In the genomic region with DNA sequence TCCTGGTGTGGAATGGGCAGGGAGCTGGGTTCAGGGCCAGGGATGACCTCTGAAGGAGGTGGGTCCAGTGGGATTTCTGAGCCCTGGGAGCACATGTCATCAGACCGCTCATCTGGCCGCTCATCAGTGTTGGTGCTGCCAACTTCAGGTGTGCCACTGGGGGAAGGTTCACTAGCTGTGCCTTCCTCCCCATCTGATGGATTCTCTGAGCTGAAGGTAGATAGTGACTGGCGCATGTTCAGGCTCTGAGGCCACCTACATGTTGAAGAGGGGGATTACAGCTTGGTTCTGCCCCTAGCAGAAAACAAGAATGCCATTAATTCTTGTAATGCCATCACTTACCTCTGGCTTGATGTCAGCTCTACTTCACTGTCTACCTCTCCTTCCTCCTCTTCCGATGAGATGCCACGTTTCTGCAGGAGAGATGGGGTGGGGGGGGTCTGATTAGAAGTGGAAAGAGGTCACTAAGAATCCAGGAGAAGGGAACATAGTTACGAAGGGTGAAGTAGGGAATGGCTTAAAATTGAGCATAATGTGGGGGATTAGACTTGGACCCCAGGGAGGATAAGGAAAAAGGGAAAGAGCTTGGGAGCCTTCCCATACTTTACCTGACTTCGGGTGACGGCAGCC, we compare ENCODE assay signal across 12 cellular contexts. TPM values are rescaled to one million over a fixed set of nuclear protein-coding genes. Genes with fewer than 3 reads are reported as not detected.
DNase-seq lines count a peak whose midpoint lies in the region; ATAC-seq, FAIRE-seq and TF ChIP-seq lines count a peak whose summit lies in the region.
"Had no signal": no experiment of that assay in that cellular context is flagged by ENCODE, and none has a peak within 500 bp of the region (broad histone marks: within the 10 kb centered on the region; RNA-seq: fewer than 3 reads in every experiment).

No MANE protein-coding gene starts in this region.

- H3K36me3 ChIP-seq in CD4-positive, CD25-positive, alpha-beta regulatory T cell (ENCODE audit: control insufficient read depth, insufficient read depth, low read length): peaks cover 78% of the 10 kb centered on the region
- H3K36me3 ChIP-seq in HEK293 (ENCODE audit: control insufficient read depth in 2 of 2, insufficient read depth in 1 of 2, low read length in 2 of 2): peaks cover 33 to 96% of the 10 kb centered on the region in 2 experiments

- CTCF ChIA-PET in HEK293 (lab: Yijun Ruan, JAX): interaction anchor here (0.6 to 2.0 kb wide), 13 partner anchors 8 to 1297 kb away, joined by 3 to 16 read pairs (median 3); partner anchors contain the start of gene AAAS

- peak; percentile 29 to 42 for ATAC-seq in CD4-positive, CD25-positive, alpha-beta regulatory T cell (ENCODE audit: low read depth in 2 of 2)
- no peak for ATAC-seq in HG03571 (IDR thresholded peaks at IDR 0.05; ENCODE audit: unreplicated experiment)

- no peaks in the 10 kb centered on the region for H3K27me3 ChIP-seq in CD4-positive, CD25-positive, alpha-beta regulatory T cell (ENCODE audit: control insufficient read depth, insufficient read depth, low read length)
- H3K27me3 ChIP-seq: adrenal gland had no signal

- FAIRE-seq in frontal cortex (lab: Jason Lieb, UNC): no peak

- peaks cover 0 to 17% (median 8%) of the 10 kb centered on the region in 4 donors for H3K4me1 Mint-ChIP-seq in CD4-positive, CD25-positive, alpha-beta regulatory T cell

- no peaks in the 10 kb centered on the region for H3K9me3 Mint-ChIP-seq in CD4-positive, CD25-positive, alpha-beta regulatory T cell

- no peak for TF ChIP-seq CTCF in HEK293 (tag by site-specific recombination; IDR thresholded peaks at IDR 0.05)

- DNase-seq in CD4-positive, CD25-positive, alpha-beta regulatory T cell: peak in 1 of 3 donors; percentile 18
- DNase-seq in activated T-cell treated with anti-CD3 and anti-CD28 coated beads, Interleukin-2, amount 50 U/mL, for 48 hours: peak; percentile 57
- DNase-seq in left kidney (ENCODE audit: low read depth, low spot score): peak; percentile 53
- no peak for DNase-seq in HPDE6-E6E7 (ENCODE audit: extremely low spot score)
- DNase-seq in frontal cortex (ENCODE audit: low spot score in 2 of 2): no peak
- DNase-seq in SW480 (ENCODE audit: low spot score): no peak
- DNase-seq: NCI-H2081 treated with DMSO at 0.1 percent for 48 hours had no signal

- H3K4me1 ChIP-seq in CD4-positive, CD25-positive, alpha-beta regulatory T cell (ENCODE audit: control insufficient read depth, insufficient read depth, low read length, poor library complexity, severe bottlenecking): peaks cover 2% of the 10 kb centered on the region
- H3K4me1 ChIP-seq in HEK293 (ENCODE audit: control insufficient read depth, insufficient read depth, low read length): no peaks in the 10 kb centered on the region

- POLR2A ChIA-PET in HEK293 (lab: Yijun Ruan, JAX): interaction anchor here (0.6 to 3.9 kb wide), 13 partner anchors 10 to 161 kb away, joined by 3 to 39 read pairs (median 7); partner anchors contain the start of genes AAAS, MAP3K12 and TARBP2

- peaks cover 25% of the 10 kb centered on the region for H3K36me3 Mint-ChIP-seq in CD4-positive, CD25-positive, alpha-beta regulatory T cell

- H3K4me3 ChIP-seq in CD4-positive, CD25-positive, alpha-beta regulatory T cell (ENCODE audit: low read depth, low read length): no peak overlapping the region
- no peak overlapping the region for H3K4me3 ChIP-seq in HEK293 (ENCODE audit: low read depth, low read length)
- H3K4me3 ChIP-seq: adrenal gland had no signal

- peak overlapping the region in 1 of 4 donors; percentile 66 for H3K4me3 Mint-ChIP-seq in CD4-positive, CD25-positive, alpha-beta regulatory T cell

- peak overlapping the region in 2 of 3 donors; percentile 35 to 59 for H3K27ac Mint-ChIP-seq in CD4-positive, CD25-positive, alpha-beta regulatory T cell

- no peak overlapping the region for H3K27ac ChIP-seq in CD4-positive, CD25-positive, alpha-beta regulatory T cell (ENCODE audit: insufficient read depth, low read length, poor library complexity, severe bottlenecking)
- H3K27ac ChIP-seq in HEK293 (ENCODE audit: extremely low read depth, low read depth, low read length): no peak overlapping the region

- H3K9me3 ChIP-seq in CD4-positive, CD25-positive, alpha-beta regulatory T cell (ENCODE audit: control insufficient read depth in 2 of 2, low read length in 2 of 2): no peaks in the 10 kb centered on the region
- no peaks in the 10 kb centered on the region for H3K9me3 ChIP-seq in HEK293 (ENCODE audit: control insufficient read depth, insufficient read depth, low read depth, low read length)
- H3K9me3 ChIP-seq: adrenal gland had no signal

- no peaks in the 10 kb centered on the region for H3K27me3 Mint-ChIP-seq in CD4-positive, CD25-positive, alpha-beta regulatory T cell

TF ChIP-seq in HEK293, 187 proteins besides CTCF, POLR2A, EP300 and RAD21:
- TF ChIP-seq ZNF2 (tag by site-specific recombination; IDR thresholded peaks at IDR 0.05) (0 out of 2 replicates have a peak, but pooled peaks have one; percentile 32), IKZF3 (tag by site-specific recombination; IDR thresholded peaks at IDR 0.05) (peak; percentile 40; the same call in 1 of the 2 replicates), ZNF600 (tag by site-specific recombination; IDR thresholded peaks at IDR 0.05) (0 out of 2 replicates have a peak, but pooled peaks have one; percentile 30), ZNF426 (tag by site-specific recombination; IDR thresholded peaks at IDR 0.05) (no peak), MZF1 (tag by site-specific recombination; IDR thresholded peaks at IDR 0.05; ENCODE audit: borderline replicate concordance) (peak; percentile 98)
- TF ChIP-seq, protein P1, sequence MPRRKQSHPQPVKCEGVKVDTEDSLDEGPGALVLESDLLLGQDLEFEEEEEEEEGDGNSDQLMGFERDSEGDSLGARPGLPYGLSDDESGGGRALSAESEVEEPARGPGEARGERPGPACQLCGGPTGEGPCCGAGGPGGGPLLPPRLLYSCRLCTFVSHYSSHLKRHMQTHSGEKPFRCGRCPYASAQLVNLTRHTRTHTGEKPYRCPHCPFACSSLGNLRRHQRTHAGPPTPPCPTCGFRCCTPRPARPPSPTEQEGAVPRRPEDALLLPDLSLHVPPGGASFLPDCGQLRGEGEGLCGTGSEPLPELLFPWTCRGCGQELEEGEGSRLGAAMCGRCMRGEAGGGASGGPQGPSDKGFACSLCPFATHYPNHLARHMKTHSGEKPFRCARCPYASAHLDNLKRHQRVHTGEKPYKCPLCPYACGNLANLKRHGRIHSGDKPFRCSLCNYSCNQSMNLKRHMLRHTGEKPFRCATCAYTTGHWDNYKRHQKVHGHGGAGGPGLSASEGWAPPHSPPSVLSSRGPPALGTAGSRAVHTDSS (tag by site-specific recombination; IDR thresholded peaks at IDR 0.05): 0 out of 2 replicates have a peak, but pooled peaks have one; percentile 9
TF ChIP-seq in HEK293: peak in this region for 5.

RNA-seq across cellular contexts. Expression of gene MAP3K12, which starts 17.2 kb away (rescaled TPM):
- total RNA-seq in CD4-positive, CD25-positive, alpha-beta regulatory T cell: 31.5 TPM
- polyA plus RNA-seq in CD4-positive, CD25-positive, alpha-beta regulatory T cell: 1 to 10 TPM; 3.8 to 4.6 (median 4.4) TPM
- total RNA-seq in frontal cortex: 34.6 TPM

RNA-seq across cellular contexts. Expression of gene TARBP2, which starts 19.0 kb away (rescaled TPM):
- total RNA-seq in CD4-positive, CD25-positive, alpha-beta regulatory T cell: 25.1 TPM
- polyA plus RNA-seq in CD4-positive, CD25-positive, alpha-beta regulatory T cell: 10 to 100 TPM; 22.5 to 29.1 (median 25.6) TPM
- 26.9 TPM for total RNA-seq in frontal cortex

RNA-seq across cellular contexts. Expression of gene NPFF, which starts 25.2 kb away (rescaled TPM):
- total RNA-seq in CD4-positive, CD25-positive, alpha-beta regulatory T cell: not detected
- not detected for polyA plus RNA-seq in CD4-positive, CD25-positive, alpha-beta regulatory T cell
- not detected for total RNA-seq in frontal cortex
- total RNA-seq: adrenal gland, omental fat pad, ureter had no signal

RNA-seq across cellular contexts. Expression of gene PCBP2, which starts 30.2 kb away (rescaled TPM):
- 931 TPM for total RNA-seq in CD4-positive, CD25-positive, alpha-beta regulatory T cell
- 100 to 1,000 TPM; 113 to 150 (median 134) TPM for polyA plus RNA-seq in CD4-positive, CD25-positive, alpha-beta regulatory T cell
- 157 TPM for total RNA-seq in frontal cortex

RNA-seq across cellular contexts. Expression of gene PRR13, which starts 40.5 kb away (rescaled TPM):
- 187 TPM for total RNA-seq in CD4-positive, CD25-positive, alpha-beta regulatory T cell
- polyA plus RNA-seq in CD4-positive, CD25-positive, alpha-beta regulatory T cell: 100 to 1,000 TPM; 525 to 639 (median 574) TPM
- total RNA-seq in frontal cortex: 4.9 TPM

Comparison
In these comparisons a context has a peak if more than half of its experiments do, and no peak if none do; other contexts are left out.
1. DNase-seq: peak in activated T-cell treated with anti-CD3 and anti-CD28 coated beads, Interleukin-2, amount 50 U/mL, for 48 hours (2 of 2) and left kidney (single experiment); none in HPDE6-E6E7 (single experiment), frontal cortex (0 of 2) and SW480 (single experiment).